In the genomic region with DNA sequence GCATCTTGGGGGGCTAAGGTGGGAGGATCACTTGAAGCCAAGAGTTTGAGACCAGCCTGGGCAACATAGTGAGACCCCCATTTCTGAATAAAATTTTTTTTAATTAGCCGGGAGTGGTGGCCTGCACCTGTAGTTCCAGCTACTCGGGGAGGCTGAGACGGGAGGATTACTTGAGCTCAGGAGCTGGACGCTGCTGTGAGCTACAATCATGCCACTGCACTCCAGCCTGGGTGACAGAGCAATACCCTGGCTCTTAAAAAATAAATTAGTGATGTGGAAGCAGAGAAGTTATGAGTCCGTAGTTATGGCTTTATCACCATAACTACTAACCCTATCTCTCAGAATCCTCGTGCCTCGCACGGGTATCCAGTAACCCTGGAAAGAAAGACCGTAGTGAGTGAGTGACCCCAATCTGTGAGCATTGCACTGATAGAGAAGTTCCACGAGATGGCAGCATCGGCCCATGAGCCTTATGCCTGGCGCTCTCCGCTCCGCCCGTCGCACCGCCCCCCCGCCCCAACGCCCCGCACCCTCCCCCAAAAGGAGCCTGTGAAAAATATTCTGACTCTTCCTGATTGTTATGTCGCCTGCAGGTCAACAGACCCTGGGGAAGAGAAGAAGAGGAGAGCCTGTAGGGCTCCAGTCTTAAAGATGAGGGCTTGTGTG, we compare ENCODE assay signal across 8 cellular contexts. TPM values are rescaled to one million over a fixed set of nuclear protein-coding genes. Genes with fewer than 3 reads are reported as not detected.
DNase-seq lines count a peak whose midpoint lies in the region; ATAC-seq and TF ChIP-seq lines count a peak whose summit lies in the region.

No MANE protein-coding gene starts in this region.

- ATAC-seq in GM18858 (IDR thresholded peaks at IDR 0.05; ENCODE audit: unreplicated experiment): no peak
- ATAC-seq in GM19023 (IDR thresholded peaks at IDR 0.05; ENCODE audit: unreplicated experiment): no peak

- in situ Hi-C loops in KBM-7 (cut with MboI; ENCODE audit: low pct_unique_long_range_greater_than_20kb, low sequenced_read_pairs): no loop called here

- peaks cover 13% of the 10 kb centered on the region for H3K27me3 ChIP-seq in kidney epithelial cell (ENCODE audit: control insufficient read depth, insufficient read depth, low read length)

- H3K36me3 ChIP-seq in kidney epithelial cell (ENCODE audit: control insufficient read depth, insufficient read depth, low read length): no peaks in the 10 kb centered on the region

- H3K27ac ChIP-seq in caudate nucleus (ENCODE audit: low read depth, low read length): no peak overlapping the region

- DNase-seq in DMS79 (lab: John Stamatoyannopoulos, UW) (peak; percentile 6), KBM-7 (peak; percentile 51), UCSD-AML1 (lab: John Stamatoyannopoulos, UW; ENCODE audit: unreplicated experiment) (peak; percentile 52), caudate nucleus (lab: John Stamatoyannopoulos, UW) (peak in 38 of 61 donors; percentile 11 to 76 (median 36)), kidney epithelial cell (ENCODE audit: low read depth) (no peak)
- DNase-seq in stimulated activated CD4-positive, alpha-beta T cell treated with anti-CD3 and anti-CD28 coated beads, Interleukin-4, amount 100 ng/mL, for 4 hours: peak; percentile 48 to 59

- H3K4me3 ChIP-seq in kidney epithelial cell (ENCODE audit: low read depth, low read length): no peak overlapping the region

- TF ChIP-seq CTCF in kidney epithelial cell (IDR thresholded peaks at IDR 0.05; ENCODE audit: insufficient read depth, low read length, poor library complexity, severe bottlenecking): peak; percentile 80

RNA-seq across cellular contexts. Expression of a gene that starts 4.9 kb away (rescaled TPM):
- total RNA-seq in kidney epithelial cell: 3.6 TPM in 2 replicates
